In the genomic region with DNA sequence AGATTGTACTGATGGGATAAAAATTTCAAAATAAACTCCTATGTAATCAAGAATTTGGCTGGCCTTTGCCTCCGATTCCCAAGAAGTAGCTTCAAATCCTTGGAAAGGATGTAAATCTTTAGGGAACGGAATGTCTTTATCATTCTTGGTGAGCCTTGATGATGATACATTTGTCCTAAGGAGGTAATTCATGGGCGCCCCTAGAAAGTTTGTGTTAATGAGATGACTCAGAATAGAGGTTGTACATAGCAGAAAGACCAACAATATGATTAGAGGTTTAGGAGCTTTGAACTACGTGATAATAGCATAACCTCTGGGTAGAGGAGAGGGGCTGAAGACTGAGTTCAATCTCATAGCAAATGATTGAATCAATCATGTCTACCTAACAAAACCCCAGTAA, we compare ENCODE assay signal across 8 cellular contexts.
"Had no signal": no experiment of that assay in that cellular context is flagged by ENCODE, and none has a peak within 500 bp of the region (broad histone marks: within the 10 kb centered on the region; RNA-seq: fewer than 3 reads in every experiment).

No MANE protein-coding gene starts in this region.

- ATAC-seq: GM23338, HepG2 had no signal

- FAIRE-seq: H1, H54, HepG2 had no signal

- H3K27ac ChIP-seq: HL-60 had no signal

- DNase-seq: H9, HCEC 1CT, KBM-7 had no signal

- H3K4me3 ChIP-seq: GM23338 had no signal

- H3K4me2 ChIP-seq: GM23338 had no signal

- H2AFZ ChIP-seq: GM23338 had no signal
